1 cellular context compared by ENCODE assay signal in the genomic region with DNA sequence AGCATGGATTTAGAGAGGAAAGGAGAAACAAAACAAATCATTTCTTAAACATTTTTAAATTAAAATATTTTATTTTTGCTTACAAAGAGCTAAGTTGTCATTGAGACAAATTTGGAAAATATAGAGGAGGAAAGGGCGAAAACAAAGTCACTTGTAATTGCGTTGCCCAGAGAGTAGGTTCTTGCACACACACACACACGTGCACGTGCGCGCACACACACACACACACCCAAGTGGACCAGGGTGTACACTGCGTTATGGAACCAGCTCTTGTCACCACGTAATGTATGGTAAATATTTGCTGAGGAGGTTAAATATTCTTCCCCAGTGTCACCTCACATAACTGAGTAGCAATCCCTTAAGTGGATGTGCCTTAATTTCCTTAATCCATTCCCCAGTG.
TF ChIP-seq lines count a peak whose summit lies in the region.

No MANE protein-coding gene starts in this region.

TF ChIP-seq in HepG2, 621 proteins besides CTCF, POLR2A, EP300 and RAD21 (continued from another document):
- TF ChIP-seq, protein P1, sequence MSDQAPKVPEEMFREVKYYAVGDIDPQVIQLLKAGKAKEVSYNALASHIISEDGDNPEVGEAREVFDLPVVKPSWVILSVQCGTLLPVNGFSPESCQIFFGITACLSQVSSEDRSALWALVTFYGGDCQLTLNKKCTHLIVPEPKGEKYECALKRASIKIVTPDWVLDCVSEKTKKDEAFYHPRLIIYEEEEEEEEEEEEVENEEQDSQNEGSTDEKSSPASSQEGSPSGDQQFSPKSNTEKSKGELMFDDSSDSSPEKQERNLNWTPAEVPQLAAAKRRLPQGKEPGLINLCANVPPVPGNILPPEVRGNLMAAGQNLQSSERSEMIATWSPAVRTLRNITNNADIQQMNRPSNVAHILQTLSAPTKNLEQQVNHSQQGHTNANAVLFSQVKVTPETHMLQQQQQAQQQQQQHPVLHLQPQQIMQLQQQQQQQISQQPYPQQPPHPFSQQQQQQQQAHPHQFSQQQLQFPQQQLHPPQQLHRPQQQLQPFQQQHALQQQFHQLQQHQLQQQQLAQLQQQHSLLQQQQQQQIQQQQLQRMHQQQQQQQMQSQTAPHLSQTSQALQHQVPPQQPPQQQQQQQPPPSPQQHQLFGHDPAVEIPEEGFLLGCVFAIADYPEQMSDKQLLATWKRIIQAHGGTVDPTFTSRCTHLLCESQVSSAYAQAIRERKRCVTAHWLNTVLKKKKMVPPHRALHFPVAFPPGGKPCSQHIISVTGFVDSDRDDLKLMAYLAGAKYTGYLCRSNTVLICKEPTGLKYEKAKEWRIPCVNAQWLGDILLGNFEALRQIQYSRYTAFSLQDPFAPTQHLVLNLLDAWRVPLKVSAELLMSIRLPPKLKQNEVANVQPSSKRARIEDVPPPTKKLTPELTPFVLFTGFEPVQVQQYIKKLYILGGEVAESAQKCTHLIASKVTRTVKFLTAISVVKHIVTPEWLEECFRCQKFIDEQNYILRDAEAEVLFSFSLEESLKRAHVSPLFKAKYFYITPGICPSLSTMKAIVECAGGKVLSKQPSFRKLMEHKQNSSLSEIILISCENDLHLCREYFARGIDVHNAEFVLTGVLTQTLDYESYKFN (CRISPR knock-in tag; conservative IDR thresholded peaks at IDR 0.05): 0 out of 2 replicates have a peak, but pooled peaks have one; percentile 11
- TF ChIP-seq NCOR1 (IDR thresholded peaks at IDR 0.05; ENCODE audit: borderline replicate concordance, low read length) (no peak), ZNF317 (CRISPR knock-in tag; IDR thresholded peaks at IDR 0.05) (no peak), SMAD9 (CRISPR knock-in tag; IDR thresholded peaks at IDR 0.05) (no peak), ARNTL (CRISPR knock-in tag; IDR thresholded peaks at IDR 0.05) (no peak), PAF1 (CRISPR knock-in tag; IDR thresholded peaks at IDR 0.05) (no peak), NFATC3 (CRISPR knock-in tag; IDR thresholded peaks at IDR 0.05) (no peak), IKZF1 (IDR thresholded peaks at IDR 0.05) (no peak), ZNF17 (CRISPR knock-in tag; IDR thresholded peaks at IDR 0.05) (no peak), ZSCAN29 (CRISPR knock-in tag; conservative IDR thresholded peaks at IDR 0.05) (no peak)
- TF ChIP-seq, protein P2, sequence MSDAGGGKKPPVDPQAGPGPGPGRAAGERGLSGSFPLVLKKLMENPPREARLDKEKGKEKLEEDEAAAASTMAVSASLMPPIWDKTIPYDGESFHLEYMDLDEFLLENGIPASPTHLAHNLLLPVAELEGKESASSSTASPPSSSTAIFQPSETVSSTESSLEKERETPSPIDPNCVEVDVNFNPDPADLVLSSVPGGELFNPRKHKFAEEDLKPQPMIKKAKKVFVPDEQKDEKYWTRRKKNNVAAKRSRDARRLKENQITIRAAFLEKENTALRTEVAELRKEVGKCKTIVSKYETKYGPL (CRISPR knock-in tag; IDR thresholded peaks at IDR 0.05): no peak
- TF ChIP-seq, protein P3, sequence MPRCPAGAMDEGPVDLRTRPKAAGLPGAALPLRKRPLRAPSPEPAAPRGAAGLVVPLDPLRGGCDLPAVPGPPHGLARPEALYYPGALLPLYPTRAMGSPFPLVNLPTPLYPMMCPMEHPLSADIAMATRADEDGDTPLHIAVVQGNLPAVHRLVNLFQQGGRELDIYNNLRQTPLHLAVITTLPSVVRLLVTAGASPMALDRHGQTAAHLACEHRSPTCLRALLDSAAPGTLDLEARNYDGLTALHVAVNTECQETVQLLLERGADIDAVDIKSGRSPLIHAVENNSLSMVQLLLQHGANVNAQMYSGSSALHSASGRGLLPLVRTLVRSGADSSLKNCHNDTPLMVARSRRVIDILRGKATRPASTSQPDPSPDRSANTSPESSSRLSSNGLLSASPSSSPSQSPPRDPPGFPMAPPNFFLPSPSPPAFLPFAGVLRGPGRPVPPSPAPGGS (CRISPR knock-in tag; IDR thresholded peaks at IDR 0.05): no peak
- TF ChIP-seq, protein P4, sequence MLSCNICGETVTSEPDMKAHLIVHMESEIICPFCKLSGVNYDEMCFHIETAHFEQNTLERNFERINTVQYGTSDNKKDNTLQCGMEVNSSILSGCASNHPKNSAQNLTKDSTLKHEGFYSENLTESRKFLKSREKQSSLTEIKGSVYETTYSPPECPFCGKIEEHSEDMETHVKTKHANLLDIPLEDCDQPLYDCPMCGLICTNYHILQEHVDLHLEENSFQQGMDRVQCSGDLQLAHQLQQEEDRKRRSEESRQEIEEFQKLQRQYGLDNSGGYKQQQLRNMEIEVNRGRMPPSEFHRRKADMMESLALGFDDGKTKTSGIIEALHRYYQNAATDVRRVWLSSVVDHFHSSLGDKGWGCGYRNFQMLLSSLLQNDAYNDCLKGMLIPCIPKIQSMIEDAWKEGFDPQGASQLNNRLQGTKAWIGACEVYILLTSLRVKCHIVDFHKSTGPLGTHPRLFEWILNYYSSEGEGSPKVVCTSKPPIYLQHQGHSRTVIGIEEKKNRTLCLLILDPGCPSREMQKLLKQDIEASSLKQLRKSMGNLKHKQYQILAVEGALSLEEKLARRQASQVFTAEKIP (CRISPR knock-in tag; IDR thresholded peaks at IDR 0.05; ENCODE audit: borderline replicate concordance): no peak
- TF ChIP-seq, protein P5, sequence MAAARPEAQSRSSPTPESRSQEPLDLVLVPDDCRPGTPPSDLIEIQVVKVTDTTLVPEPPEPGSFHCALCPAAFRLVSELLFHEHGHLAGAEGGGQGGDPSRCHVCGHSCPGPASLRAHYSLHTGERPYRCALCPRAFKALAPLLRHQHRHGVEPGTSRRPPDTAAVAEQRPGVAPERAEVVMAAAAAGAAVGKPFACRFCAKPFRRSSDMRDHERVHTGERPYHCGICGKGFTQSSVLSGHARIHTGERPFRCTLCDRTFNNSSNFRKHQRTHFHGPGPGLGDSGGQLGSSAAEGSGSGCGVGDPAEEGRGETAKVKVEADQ (CRISPR knock-in tag; IDR thresholded peaks at IDR 0.05; ENCODE audit: borderline replicate concordance): no peak
TF ChIP-seq in HepG2: peak in this region for 6.
